In genomic region chr4:121784401-121784800, GRCh38 we compare ENCODE assay signal across 19 cellular contexts. TPM values are rescaled to one million over a fixed set of nuclear protein-coding genes. Genes with fewer than 3 reads are reported as not detected.
"Had no signal": no experiment of that assay in that cellular context is flagged by ENCODE, and none has a peak within 500 bp of the region (broad histone marks: within the 10 kb centered on the region; RNA-seq: fewer than 3 reads in every experiment).

No MANE protein-coding gene starts in this region.

- DNase-seq: activated B cell treated with CpG ODN at 0.5 μM for 24 hours; activated CD4-positive, alpha-beta T cell treated with anti-CD3 and anti-CD28 coated beads, Interleukin-2, amount 10 ng/mL, durations not matched to agents 24 days and 14 days; activated CD8-positive, alpha-beta memory T cell treated with anti-CD3 and anti-CD28 coated beads, Interleukin-2, amount 50 U/mL, for 4 hours; activated CD8-positive, alpha-beta T cell treated with anti-CD3 and anti-CD28 coated beads, Interleukin-2, amount 10 ng/mL, durations not matched to agents 7 days and 5 days; activated effector memory CD4-positive, alpha-beta T cell treated with anti-CD3 and anti-CD28 coated beads, Interleukin-2, amount 50 U/mL, for 16 hours; activated T-cell treated with anti-CD3 and anti-CD28 coated beads, Interleukin-2, amount 50 U/mL, for 48 hours; effector CD8-positive, alpha-beta T cell; head of caudate nucleus; immature natural killer cell; left colon; lower lobe of right lung; midbrain; stimulated activated CD4-positive, alpha-beta T cell treated with anti-CD3 and anti-CD28 coated beads, Interleukin-1b, Interleukin-23, amount 100 ng/mL, for 48 hours; stimulated activated naive CD8-positive, alpha-beta T cell treated with anti-CD3 and anti-CD28 coated beads, Interleukin-15, amount 100 ng/mL, for 72 hours; testis had no signal

- H3K36me3 ChIP-seq: lower lobe of right lung had no signal

- H3K9me3 ChIP-seq: lower lobe of right lung, testis had no signal

- H3K4me1 ChIP-seq: lower lobe of right lung, testis had no signal

- H3K27me3 ChIP-seq: testis had no signal

- H3K27ac ChIP-seq: lower lobe of right lung, testis had no signal

- ATAC-seq: activated CD8-positive, alpha-beta T cell treated with anti-CD3 and anti-CD28 coated beads, Interleukin-2, amount 10 ng/mL, durations not matched to agents 7 days and 5 days; left colon; stimulated activated naive CD8-positive, alpha-beta T cell treated with anti-CD3 and anti-CD28 coated beads, Interleukin-15, amount 100 ng/mL, for 72 hours had no signal

- H3K4me3 ChIP-seq: lower lobe of right lung, testis had no signal

RNA-seq across cellular contexts. Expression of gene SMIM43, which starts 19.4 kb away (rescaled TPM):
- total RNA-seq: activated B cell treated with CpG ODN at 0.5 μM for 24 hours; activated CD4-positive, alpha-beta T cell treated with anti-CD3 and anti-CD28 coated beads, Interleukin-2, amount 10 ng/mL, durations not matched to agents 24 days and 14 days; activated CD8-positive, alpha-beta T cell treated with anti-CD3 and anti-CD28 coated beads, Interleukin-2, amount 10 ng/mL, durations not matched to agents 7 days and 5 days; endothelial cell of umbilical vein; osteocyte; T-helper 2 cell treated with Interferon-gamma antibody and Interleukin-4, amounts not matched to agents 100 ng/mL and 5 ng/mL, for 36 hours; ureter had no signal
- polyA plus RNA-seq: immature natural killer cell had no signal
